ENCODE assay signal across 8 cellular contexts in the genomic region with DNA sequence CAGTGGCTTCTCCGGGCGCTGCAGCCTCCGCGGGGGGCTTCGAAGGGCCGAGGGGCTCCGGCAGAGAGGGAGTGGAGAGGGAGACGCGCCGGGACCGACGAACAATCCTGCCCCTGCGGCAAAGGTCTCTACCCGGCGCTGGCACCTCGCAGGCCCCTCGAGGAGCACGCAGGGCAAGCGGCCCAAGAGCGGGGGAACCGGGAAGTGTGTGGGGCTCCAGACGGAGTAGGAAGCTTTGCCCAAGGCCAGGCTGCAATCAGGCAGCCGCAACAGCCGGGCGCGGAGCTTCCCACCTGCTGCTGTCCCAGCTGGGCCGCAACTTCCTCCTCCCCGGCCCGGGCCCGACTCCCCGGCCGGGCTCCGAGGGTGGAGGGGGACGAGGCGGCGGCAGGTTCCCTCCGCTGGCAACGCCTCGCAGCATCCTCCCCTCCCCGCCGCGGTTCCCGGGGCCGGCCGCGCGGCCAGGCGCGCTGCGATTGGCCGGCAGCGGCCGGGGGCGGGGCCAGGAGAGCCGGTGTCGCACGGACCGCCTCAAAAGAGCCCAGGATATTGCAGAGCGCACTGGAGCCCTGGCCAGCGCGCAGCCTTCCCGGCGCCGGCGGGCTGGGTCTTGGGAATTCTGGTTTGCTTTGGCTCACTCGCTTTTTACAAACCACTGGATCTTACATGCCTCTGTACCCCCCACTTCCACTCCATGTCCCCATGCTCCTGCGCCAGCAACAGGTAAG. TPM values are rescaled to one million over a fixed set of nuclear protein-coding genes. Genes with fewer than 3 reads are reported as not detected.
A peak's percentile ranks its signal among the peaks of the same experiment; 100 is the strongest.
DNase-seq lines count a peak whose midpoint lies in the region; ATAC-seq and TF ChIP-seq lines count a peak whose summit lies in the region.

Gene KCNJ2 (plus strand): TSS at position 554 of the 728 bp plus-strand sequence. CDS start 5,508 bp downstream, outside the sequence.

- H3K9me3 Mint-ChIP-seq in MCF 10A (ENCODE audit: unreplicated experiment): no peaks in the 10 kb centered on the region

- peak within 1 kb of the TSS; percentile 82 for H3K4me3 ChIP-seq in iPS-18c (ENCODE audit: insufficient read depth, low read depth, low read length)

- no peak for TF ChIP-seq CTCF in GM13976 (IDR thresholded peaks at IDR 0.05; ENCODE audit: borderline replicate concordance, control extremely low read depth, extremely low read depth, insufficient read depth, missing control alignments)
- no peak for TF ChIP-seq CTCF in MCF 10A (IDR thresholded peaks at IDR 0.05; ENCODE audit: unreplicated experiment)

- ATAC-seq in HG02571 (IDR thresholded peaks at IDR 0.05; ENCODE audit: unreplicated experiment) (peak; percentile 97), sciatic nerve (peak; percentile 95)

- BruUV-seq in MCF 10A (replicated peaks; lab: Mats Ljungman, UMichigan): no TSS peak

- H3K4me3 Mint-ChIP-seq in MCF 10A (ENCODE audit: unreplicated experiment): peak within 1 kb of the TSS; percentile 76

- H3K36me3 Mint-ChIP-seq in MCF 10A (ENCODE audit: insufficient read depth, unreplicated experiment): no peaks in the 10 kb centered on the region

- in situ Hi-C loops in GM13976 (cut with MboI; ENCODE audit: low sequenced_read_pairs, unreplicated experiment): loop anchor here (25.0 kb wide), 1 partner anchor 393 kb away; no protein-coding TSS in a partner anchor

- H3K27me3 Mint-ChIP-seq in MCF 10A (ENCODE audit: insufficient read depth, unreplicated experiment): no peaks in the 10 kb centered on the region

- peak within 1 kb of the TSS; percentile 10 for H3K27ac Mint-ChIP-seq in MCF 10A (ENCODE audit: low read depth, unreplicated experiment)

- intact Hi-C loops in MCF 10A (cut with micrococcal nuclease) (loop anchor here (1.0 to 5.0 kb wide), 4 partner anchors 383 to 600 kb away; no protein-coding TSS in a partner anchor), sciatic nerve (cut with DNase I) (no loop called here)

- H3K9me3 ChIP-seq in iPS-18c (ENCODE audit: control insufficient read depth, insufficient read depth, low read length): no peaks in the 10 kb centered on the region

- POLR2A ChIA-PET in MCF 10A (lab: Yijun Ruan, JAX): interaction anchor here (0.6 to 4.8 kb wide), 11 partner anchors 10 to 629 kb away, joined by 3 to 22 read pairs (median 4); no protein-coding TSS in a partner anchor

- DNase-seq in GM13976 (ENCODE audit: low spot score) (peak; percentile 90), NAMALWA (ENCODE audit: low spot score) (peak; percentile 60), SKM-1 (lab: John Stamatoyannopoulos, UW; ENCODE audit: unreplicated experiment) (peak; percentile 87), MCF 10A (ENCODE audit: unreplicated experiment) (peak; percentile 76), sciatic nerve (ENCODE audit: low spot score) (peak; percentile 91)
- no peak for DNase-seq in NK-92 treated with Interleukin-12 subunit alpha and Interleukin-12 subunit beta, amount 100 ng/mL, for 24 hours (lab: John Stamatoyannopoulos, UW)

- CTCF ChIA-PET in MCF 10A (lab: Yijun Ruan, JAX): interaction anchor here (0.6 to 2.5 kb wide), 12 partner anchors 9 to 658 kb away, joined by 3 to 18 read pairs (median 3); no protein-coding TSS in a partner anchor

- H3K4me1 Mint-ChIP-seq in MCF 10A (ENCODE audit: insufficient read depth, unreplicated experiment): peaks cover 34% of the 10 kb centered on the region

RNA-seq across cellular contexts. Expression of gene KCNJ2, which starts in this region (rescaled TPM):
- 0.19 and 0.54 TPM in 2 replicates for total RNA-seq in MCF 10A (2022)
- total RNA-seq in sciatic nerve: 11.9 TPM

Comparison
In these comparisons a context has a peak if more than half of its experiments do, and no peak if none do; other contexts are left out.
1. Peak in DNase-seq in MCF 10A; RNA of the gene not detected or under 1 TPM.